Comparison of ENCODE assay signal across 1 cellular context in genomic region chr3:98733778-98734281, GRCh38.
TF ChIP-seq lines count a peak whose summit lies in the region.

No MANE protein-coding gene starts in this region.

TF ChIP-seq in GM12878, 131 proteins besides CTCF, POLR2A, EP300 and RAD21 (continued from another document and continues in another):
- no peak; the same call in 1 of the 2 replicates for TF ChIP-seq SMAD5 (IDR thresholded peaks at IDR 0.05; ENCODE audit: low read depth)
- no peak for TF ChIP-seq NFXL1 (IDR thresholded peaks at IDR 0.05; ENCODE audit: borderline replicate concordance)
- no peak for TF ChIP-seq SP1 (IDR thresholded peaks at IDR 0.05; ENCODE audit: low read depth, low read length)
- TF ChIP-seq BHLHE40 (IDR thresholded peaks at IDR 0.05; ENCODE audit: borderline replicate concordance in 1 of 2, low read depth in 2 of 2, low read length in 1 of 2), result peak; percentile 58 to 87; a peak in 3 of 4 replicates
- no peak for TF ChIP-seq RCOR1 (conservative IDR thresholded peaks at IDR 0.05; ENCODE audit: low read depth, low read length)
- no peak; the same call in 1 of the 2 replicates for TF ChIP-seq ATF2 (IDR thresholded peaks at IDR 0.05; ENCODE audit: low read length)
- TF ChIP-seq CBX3 (IDR thresholded peaks at IDR 0.05; ENCODE audit: borderline replicate concordance, low read depth), result no peak
- TF ChIP-seq HSF1 (IDR thresholded peaks at IDR 0.05; ENCODE audit: low read depth, low read length), result no peak
- TF ChIP-seq ZNF622 (IDR thresholded peaks at IDR 0.05), result no peak
- no peak for TF ChIP-seq SMC3 (IDR thresholded peaks at IDR 0.05; ENCODE audit: borderline replicate concordance, low read length)
- TF ChIP-seq ZBTB11 (CRISPR knock-in tag; IDR thresholded peaks at IDR 0.05), result no peak
- no peak for TF ChIP-seq REST (IDR thresholded peaks at IDR 0.05; ENCODE audit: low read depth, low read length)
- TF ChIP-seq SREBF2 (IDR thresholded peaks at IDR 0.05; ENCODE audit: low read length), result no peak
- no peak for TF ChIP-seq NRF1 (conservative IDR thresholded peaks at IDR 0.05; ENCODE audit: low read depth, low read length)
- TF ChIP-seq JUNB (IDR thresholded peaks at IDR 0.05), result no peak
- no peak for TF ChIP-seq ELK1 (IDR thresholded peaks at IDR 0.05; ENCODE audit: low read depth, low read length)
- TF ChIP-seq ATF3 (IDR thresholded peaks at IDR 0.05; ENCODE audit: borderline replicate concordance, extremely low read depth, low read depth, low read length), result no peak
- TF ChIP-seq PBX3 (IDR thresholded peaks at IDR 0.05; ENCODE audit: insufficient replicate concordance, low read depth, low read length), result no peak
- no peak for TF ChIP-seq ZNF384 (IDR thresholded peaks at IDR 0.05; ENCODE audit: borderline replicate concordance, low read depth, low read length)
- TF ChIP-seq MXI1 (IDR thresholded peaks at IDR 0.05; ENCODE audit: low read depth, low read length), result peak; percentile 67
- no peak for TF ChIP-seq IRF5 (IDR thresholded peaks at IDR 0.05; ENCODE audit: borderline replicate concordance)
- no peak for TF ChIP-seq POU2F2 (IDR thresholded peaks at IDR 0.05; ENCODE audit: borderline replicate concordance, low read depth, low read length)
- no peak for TF ChIP-seq E4F1 (IDR thresholded peaks at IDR 0.05; ENCODE audit: borderline replicate concordance, partially characterized antibody)
- no peak for TF ChIP-seq BRCA1 (IDR thresholded peaks at IDR 0.05; ENCODE audit: low read depth, low read length)
- no peak for TF ChIP-seq ZNF274 (IDR thresholded peaks at IDR 0.05; ENCODE audit: insufficient read depth, insufficient read length)
- TF ChIP-seq TCF7 (IDR thresholded peaks at IDR 0.05; ENCODE audit: borderline replicate concordance), result no peak
- peak; percentile 46; the same call in 1 of the 2 replicates for TF ChIP-seq ATF7 (IDR thresholded peaks at IDR 0.05; ENCODE audit: low read depth)
- peak in 1 of 2 experiments; percentile 24; a peak in 1 of 4 replicates for TF ChIP-seq ETV6 (conservative IDR thresholded peaks at IDR 0.05 in 1 of 2, IDR thresholded peaks at IDR 0.05 in 1 of 2; ENCODE audit: borderline replicate concordance in 1 of 2, low read depth in 1 of 2)
- TF ChIP-seq NFIC (IDR thresholded peaks at IDR 0.05; ENCODE audit: low read depth, low read length), result no peak; the same call in 1 of the 2 replicates
- TF ChIP-seq IKZF2 (IDR thresholded peaks at IDR 0.05), result peak; percentile 57 to 59; a peak in 2 of 4 replicates
- 0 out of 2 replicates have a peak, but pooled peaks have one; percentile 17 for TF ChIP-seq MYB (IDR thresholded peaks at IDR 0.05; ENCODE audit: borderline replicate concordance, low read depth, low read length)
- peak; percentile 80 for TF ChIP-seq NBN (IDR thresholded peaks at IDR 0.05)
- TF ChIP-seq YBX1 (IDR thresholded peaks at IDR 0.05), result no peak
- no peak for TF ChIP-seq GABPA (IDR thresholded peaks at IDR 0.05; ENCODE audit: low read depth)
- TF ChIP-seq NR2F1 (conservative IDR thresholded peaks at IDR 0.05), result peak; percentile 98
- TF ChIP-seq SUZ12 (IDR thresholded peaks at IDR 0.05; ENCODE audit: unreplicated experiment), result no peak
- TF ChIP-seq BCL11A (IDR thresholded peaks at IDR 0.05; ENCODE audit: low read depth, low read length), result no peak
- TF ChIP-seq NR2C2 (IDR thresholded peaks at IDR 0.05; ENCODE audit: borderline replicate concordance, control insufficient read depth, insufficient read length, low read depth), result peak; percentile 61
- no peak for TF ChIP-seq TAF1 (IDR thresholded peaks at IDR 0.05; ENCODE audit: borderline replicate concordance, low read depth, low read length)
- no peak for TF ChIP-seq RB1 (IDR thresholded peaks at IDR 0.05; ENCODE audit: borderline replicate concordance)
- TF ChIP-seq STAT1 (conservative IDR thresholded peaks at IDR 0.05), result no peak
- TF ChIP-seq HCFC1 (IDR thresholded peaks at IDR 0.05; ENCODE audit: low read length), result no peak
- TF ChIP-seq CHD1 (IDR thresholded peaks at IDR 0.05; ENCODE audit: low read depth, low read length), result 0 out of 2 replicates have a peak, but pooled peaks have one; percentile 56
- no peak for TF ChIP-seq MEF2A (IDR thresholded peaks at IDR 0.05; ENCODE audit: insufficient read depth, low read depth, low read length)
